Comparison of ENCODE assay signal across 8 cellular contexts in the genomic region with DNA sequence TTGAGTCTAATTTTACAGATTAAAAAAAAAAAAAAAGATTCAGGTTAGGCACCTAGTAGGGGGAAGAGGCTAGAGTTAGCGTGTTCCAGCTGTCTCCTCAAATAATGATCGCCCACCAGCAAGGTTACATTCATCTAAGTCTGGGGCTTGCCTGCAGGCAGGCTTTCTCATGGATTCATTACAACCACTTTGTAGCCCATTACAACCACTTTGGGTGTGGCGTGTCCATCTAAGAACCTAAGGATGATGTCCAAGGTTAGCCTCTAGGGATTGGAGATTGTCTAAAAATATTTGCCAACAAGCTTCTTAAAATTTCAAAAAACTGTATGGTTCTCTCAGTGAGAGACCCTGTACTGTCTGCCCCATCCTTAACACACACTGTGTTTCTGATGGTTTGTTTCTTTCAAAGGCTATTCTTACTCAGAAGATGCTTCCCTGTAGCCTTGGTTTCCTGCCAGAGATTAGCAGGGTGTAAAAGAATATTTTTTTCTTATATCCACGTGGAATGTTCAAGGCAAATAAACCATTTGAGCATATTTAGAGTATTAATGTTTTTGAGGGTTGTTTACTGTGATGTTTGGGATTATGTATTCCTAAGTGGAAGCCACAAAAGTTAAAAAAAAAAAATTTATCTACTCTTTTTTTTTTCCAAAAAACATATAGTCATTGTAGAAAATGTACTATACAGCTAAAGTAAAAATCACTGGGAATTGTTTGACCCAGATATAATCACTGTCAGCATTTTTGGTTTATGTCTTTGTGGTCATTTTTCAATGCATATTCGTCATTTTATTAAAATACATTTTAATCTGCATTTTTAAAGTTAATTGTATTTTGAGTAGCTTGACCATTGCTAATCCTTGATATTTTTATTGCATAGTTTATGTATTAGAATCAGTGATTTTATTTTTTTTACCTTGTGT. TPM values are rescaled to one million over a fixed set of nuclear protein-coding genes. Genes with fewer than 3 reads are reported as not detected.
A peak's percentile ranks its signal among the peaks of the same experiment; 100 is the strongest.
DNase-seq lines count a peak whose midpoint lies in the region; ATAC-seq and TF ChIP-seq lines count a peak whose summit lies in the region.

No MANE protein-coding gene starts in this region.

- H3K4me2 ChIP-seq in PC-9 (peak overlapping the region; percentile 85), parathyroid adenoma (ENCODE audit: low read length) (peak overlapping the region; percentile 79)

- H3K9ac ChIP-seq in parathyroid adenoma: no peak overlapping the region

- H3K27me3 ChIP-seq in PC-9 (ENCODE audit: insufficient read depth, low read depth): no peaks in the 10 kb centered on the region
- no peaks in the 10 kb centered on the region for H3K27me3 ChIP-seq in parathyroid adenoma (ENCODE audit: control insufficient read depth, insufficient read depth, low read length)

- CTCF ChIA-PET in PC-9 (lab: Charles Lee): interaction anchor here (0.5 to 1.0 kb wide), 6 partner anchors 127 to 542 kb away, joined by 3 to 11 read pairs (median 6); no protein-coding TSS in a partner anchor

- peaks cover 46% of the 10 kb centered on the region for H3F3A ChIP-seq in PC-9 (ENCODE audit: insufficient read depth, low read depth)

- H3K9me3 ChIP-seq in PC-9 (ENCODE audit: insufficient read depth, low read depth) (no peaks in the 10 kb centered on the region), parathyroid adenoma (ENCODE audit: control insufficient read depth, low read length) (no peaks in the 10 kb centered on the region)

- no TSS peak for BruUV-seq in PC-9 (replicated peaks; lab: Mats Ljungman, UMichigan)

- peaks cover 74% of the 10 kb centered on the region for H3K4me1 ChIP-seq in PC-9 (replicated peaks; ENCODE audit: insufficient read depth)
- H3K4me1 ChIP-seq in parathyroid adenoma: peaks cover 4% of the 10 kb centered on the region

- H3K9me2 ChIP-seq in PC-9 (ENCODE audit: insufficient read depth): no peaks in the 10 kb centered on the region

- H3K79me2 ChIP-seq in PC-9 (ENCODE audit: low read depth) (peaks cover 70% of the 10 kb centered on the region), parathyroid adenoma (peaks cover 44% of the 10 kb centered on the region)

- ATAC-seq in HG03135 (IDR thresholded peaks at IDR 0.05; ENCODE audit: unreplicated experiment): no peak

- H3K4me3 ChIP-seq in GM12875 (ENCODE audit: low read depth, low read length) (peak overlapping the region; percentile 99), PC-9 (peak overlapping the region; percentile 76), epithelial cell of esophagus (ENCODE audit: low read length) (peak overlapping the region; percentile 87), parathyroid adenoma (ENCODE audit: low read depth, low read length) (peak overlapping the region; percentile 70)

- DNase-seq in PC-9: no peak
- no peak for DNase-seq in epithelial cell of esophagus (ENCODE audit: low read depth)
- no peak for DNase-seq in stimulated activated naive CD4-positive, alpha-beta T cell (lab: John Stamatoyannopoulos, UW)
- no peak for DNase-seq in Ammon's horn (ENCODE audit: low spot score)
- no peak for DNase-seq in NCI-H226

- POLR2A ChIA-PET in PC-9 (lab: Charles Lee; ENCODE audit: unreplicated experiment): interaction anchor here (0.6 to 1.3 kb wide), 3 partner anchors 15 to 351 kb away, joined by 3 to 11 read pairs (median 4); no protein-coding TSS in a partner anchor

- TF ChIP-seq CTCF in GM12875 (IDR thresholded peaks at IDR 0.05; ENCODE audit: borderline replicate concordance, insufficient read depth, low read depth, low read length): no peak
- peak; percentile 14; the same call in 1 of the 2 replicates for TF ChIP-seq CTCF in PC-9 (conservative IDR thresholded peaks at IDR 0.05)
- TF ChIP-seq CTCF in epithelial cell of esophagus (IDR thresholded peaks at IDR 0.05; ENCODE audit: insufficient read depth, low read depth, low read length, missing control alignments): no peak
- no peak for TF ChIP-seq CTCF in parathyroid adenoma (IDR thresholded peaks at IDR 0.05)

- H4K20me1 ChIP-seq in PC-9 (ENCODE audit: insufficient read depth): no peaks in the 10 kb centered on the region

- intact Hi-C loops in PC-9 (cut with micrococcal nuclease; ENCODE audit: unreplicated experiment): loop anchor here (2.0 to 10.0 kb wide), 2 partner anchors 221 to 549 kb away; no protein-coding TSS in a partner anchor

- H2AFZ ChIP-seq in PC-9 (no peak overlapping the region), parathyroid adenoma (no peak overlapping the region)

- H3K36me3 ChIP-seq in PC-9 (ENCODE audit: low read depth) (peaks cover 25% of the 10 kb centered on the region), parathyroid adenoma (ENCODE audit: control insufficient read depth, insufficient read depth, low read length) (no peaks in the 10 kb centered on the region)

- H3K27ac ChIP-seq in PC-9 (peak overlapping the region; percentile 75), parathyroid adenoma (peak overlapping the region; percentile 87)

RNA-seq across cellular contexts. Expression of a gene that starts 1.7 kb away (rescaled TPM):
- total RNA-seq in PC-9 (2021): 1,203 and 1,268 TPM in 2 replicates
